In the genomic region with DNA sequence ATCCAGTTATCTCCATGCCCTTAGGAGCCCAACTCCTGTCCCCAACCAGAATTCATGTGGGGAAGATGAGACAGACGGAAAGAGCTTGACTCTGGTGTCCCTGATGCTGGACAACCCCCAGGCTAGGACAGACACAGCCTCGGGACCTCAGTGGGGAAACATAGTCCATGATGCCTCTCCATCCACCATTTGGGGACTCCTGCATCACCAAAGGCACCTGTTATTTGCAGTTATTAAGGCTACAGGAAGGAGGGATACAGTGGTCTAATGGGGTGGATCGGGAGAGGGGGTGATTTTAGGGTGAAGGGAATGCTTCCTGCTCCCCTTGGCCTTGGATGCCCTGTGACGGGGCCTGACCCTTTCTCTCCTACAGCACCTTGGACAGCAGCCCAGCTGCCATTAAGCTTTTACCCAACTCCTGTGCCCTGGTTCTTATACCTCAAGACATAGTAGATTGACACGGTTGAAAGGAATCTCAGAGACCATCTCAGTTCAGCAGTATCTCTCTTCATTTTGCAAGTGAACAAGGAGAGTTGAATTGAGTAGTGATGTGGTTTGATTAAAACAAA, we compare ENCODE assay signal across 3 cellular contexts.
TF ChIP-seq lines count a peak whose summit lies in the region.

No MANE protein-coding gene starts in this region.

TF ChIP-seq in A549, 52 proteins besides CTCF, POLR2A, EP300 and RAD21:
- TF ChIP-seq HOXA7 (CRISPR knock-in tag; IDR thresholded peaks at IDR 0.05) (no peak), MYC (IDR thresholded peaks at IDR 0.05; ENCODE audit: borderline replicate concordance, low read length) (no peak), NPAS2 (CRISPR knock-in tag; IDR thresholded peaks at IDR 0.05; ENCODE audit: borderline replicate concordance) (no peak), ESRRA (IDR thresholded peaks at IDR 0.05; ENCODE audit: borderline replicate concordance, low read length) (no peak), CEBPB (IDR thresholded peaks at IDR 0.05) (no peak)
- TF ChIP-seq, protein P1, sequence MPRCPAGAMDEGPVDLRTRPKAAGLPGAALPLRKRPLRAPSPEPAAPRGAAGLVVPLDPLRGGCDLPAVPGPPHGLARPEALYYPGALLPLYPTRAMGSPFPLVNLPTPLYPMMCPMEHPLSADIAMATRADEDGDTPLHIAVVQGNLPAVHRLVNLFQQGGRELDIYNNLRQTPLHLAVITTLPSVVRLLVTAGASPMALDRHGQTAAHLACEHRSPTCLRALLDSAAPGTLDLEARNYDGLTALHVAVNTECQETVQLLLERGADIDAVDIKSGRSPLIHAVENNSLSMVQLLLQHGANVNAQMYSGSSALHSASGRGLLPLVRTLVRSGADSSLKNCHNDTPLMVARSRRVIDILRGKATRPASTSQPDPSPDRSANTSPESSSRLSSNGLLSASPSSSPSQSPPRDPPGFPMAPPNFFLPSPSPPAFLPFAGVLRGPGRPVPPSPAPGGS (IDR thresholded peaks at IDR 0.05) = no peak
- TF ChIP-seq, protein P2, sequence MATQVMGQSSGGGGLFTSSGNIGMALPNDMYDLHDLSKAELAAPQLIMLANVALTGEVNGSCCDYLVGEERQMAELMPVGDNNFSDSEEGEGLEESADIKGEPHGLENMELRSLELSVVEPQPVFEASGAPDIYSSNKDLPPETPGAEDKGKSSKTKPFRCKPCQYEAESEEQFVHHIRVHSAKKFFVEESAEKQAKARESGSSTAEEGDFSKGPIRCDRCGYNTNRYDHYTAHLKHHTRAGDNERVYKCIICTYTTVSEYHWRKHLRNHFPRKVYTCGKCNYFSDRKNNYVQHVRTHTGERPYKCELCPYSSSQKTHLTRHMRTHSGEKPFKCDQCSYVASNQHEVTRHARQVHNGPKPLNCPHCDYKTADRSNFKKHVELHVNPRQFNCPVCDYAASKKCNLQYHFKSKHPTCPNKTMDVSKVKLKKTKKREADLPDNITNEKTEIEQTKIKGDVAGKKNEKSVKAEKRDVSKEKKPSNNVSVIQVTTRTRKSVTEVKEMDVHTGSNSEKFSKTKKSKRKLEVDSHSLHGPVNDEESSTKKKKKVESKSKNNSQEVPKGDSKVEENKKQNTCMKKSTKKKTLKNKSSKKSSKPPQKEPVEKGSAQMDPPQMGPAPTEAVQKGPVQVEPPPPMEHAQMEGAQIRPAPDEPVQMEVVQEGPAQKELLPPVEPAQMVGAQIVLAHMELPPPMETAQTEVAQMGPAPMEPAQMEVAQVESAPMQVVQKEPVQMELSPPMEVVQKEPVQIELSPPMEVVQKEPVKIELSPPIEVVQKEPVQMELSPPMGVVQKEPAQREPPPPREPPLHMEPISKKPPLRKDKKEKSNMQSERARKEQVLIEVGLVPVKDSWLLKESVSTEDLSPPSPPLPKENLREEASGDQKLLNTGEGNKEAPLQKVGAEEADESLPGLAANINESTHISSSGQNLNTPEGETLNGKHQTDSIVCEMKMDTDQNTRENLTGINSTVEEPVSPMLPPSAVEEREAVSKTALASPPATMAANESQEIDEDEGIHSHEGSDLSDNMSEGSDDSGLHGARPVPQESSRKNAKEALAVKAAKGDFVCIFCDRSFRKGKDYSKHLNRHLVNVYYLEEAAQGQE (IDR thresholded peaks at IDR 0.05) = peak; percentile 79
- TF ChIP-seq, protein P3, sequence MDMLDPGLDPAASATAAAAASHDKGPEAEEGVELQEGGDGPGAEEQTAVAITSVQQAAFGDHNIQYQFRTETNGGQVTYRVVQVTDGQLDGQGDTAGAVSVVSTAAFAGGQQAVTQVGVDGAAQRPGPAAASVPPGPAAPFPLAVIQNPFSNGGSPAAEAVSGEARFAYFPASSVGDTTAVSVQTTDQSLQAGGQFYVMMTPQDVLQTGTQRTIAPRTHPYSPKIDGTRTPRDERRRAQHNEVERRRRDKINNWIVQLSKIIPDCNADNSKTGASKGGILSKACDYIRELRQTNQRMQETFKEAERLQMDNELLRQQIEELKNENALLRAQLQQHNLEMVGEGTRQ (IDR thresholded peaks at IDR 0.05) = no peak
TF ChIP-seq in A549: peak in this region for 1.

TF ChIP-seq in HCT116, 20 proteins besides CTCF, POLR2A, EP300 and RAD21:
- TF ChIP-seq ZNF274 (IDR thresholded peaks at IDR 0.05; ENCODE audit: low read depth, low read length) = no peak
- TF ChIP-seq EZH2 (IDR thresholded peaks at IDR 0.05) = no peak
- TF ChIP-seq, protein P2 (IDR thresholded peaks at IDR 0.05; ENCODE audit: low read depth) = peak; percentile 69

TF ChIP-seq in HepG2, 621 proteins besides CTCF, POLR2A, EP300 and RAD21:
- TF ChIP-seq MIER2 (CRISPR knock-in tag; IDR thresholded peaks at IDR 0.05) = peak; percentile 65; the same call in 1 of the 2 replicates
- TF ChIP-seq, protein P2 (IDR thresholded peaks at IDR 0.05; ENCODE audit: borderline replicate concordance in 1 of 2, low read depth in 1 of 2, low read length in 2 of 2) = peak; percentile 40 to 89
- TF ChIP-seq, protein P4, sequence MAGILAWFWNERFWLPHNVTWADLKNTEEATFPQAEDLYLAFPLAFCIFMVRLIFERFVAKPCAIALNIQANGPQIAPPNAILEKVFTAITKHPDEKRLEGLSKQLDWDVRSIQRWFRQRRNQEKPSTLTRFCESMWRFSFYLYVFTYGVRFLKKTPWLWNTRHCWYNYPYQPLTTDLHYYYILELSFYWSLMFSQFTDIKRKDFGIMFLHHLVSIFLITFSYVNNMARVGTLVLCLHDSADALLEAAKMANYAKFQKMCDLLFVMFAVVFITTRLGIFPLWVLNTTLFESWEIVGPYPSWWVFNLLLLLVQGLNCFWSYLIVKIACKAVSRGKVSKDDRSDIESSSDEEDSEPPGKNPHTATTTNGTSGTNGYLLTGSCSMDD (CRISPR knock-in tag; IDR thresholded peaks at IDR 0.05) = no peak
- no peak for TF ChIP-seq ZNF20 (CRISPR knock-in tag; IDR thresholded peaks at IDR 0.05)
- no peak for TF ChIP-seq ARNT2 (CRISPR knock-in tag; IDR thresholded peaks at IDR 0.05; ENCODE audit: low read depth)
- no peak for TF ChIP-seq ZFP62 (CRISPR knock-in tag; IDR thresholded peaks at IDR 0.05)
